In the genomic region with DNA sequence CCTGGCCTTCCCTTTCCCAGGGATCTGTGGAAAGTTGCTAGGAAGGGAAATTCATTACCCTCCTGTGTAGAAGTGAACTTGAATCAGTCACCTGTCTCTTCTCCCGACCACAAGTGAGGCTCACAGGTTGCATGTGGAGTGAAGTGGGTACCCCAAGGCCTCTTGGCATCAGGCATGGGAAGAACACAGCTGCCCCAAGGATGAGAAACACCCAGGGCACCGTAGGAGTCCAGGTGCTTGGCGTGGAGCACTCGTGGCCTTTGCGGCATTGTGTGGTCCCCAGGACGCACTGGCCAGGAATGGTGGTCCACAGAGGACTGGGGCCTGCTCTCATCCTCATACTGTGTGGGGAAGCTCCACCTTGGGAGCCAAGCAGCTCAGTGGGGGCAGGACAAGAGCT, we compare ENCODE assay signal across 30 cellular contexts. TPM values are rescaled to one million over a fixed set of nuclear protein-coding genes. Genes with fewer than 3 reads are reported as not detected.
"Had no signal": no experiment of that assay in that cellular context is flagged by ENCODE, and none has a peak within 500 bp of the region (broad histone marks: within the 10 kb centered on the region; RNA-seq: fewer than 3 reads in every experiment).

No MANE protein-coding gene starts in this region.

- H3K79me2 ChIP-seq: parathyroid adenoma had no signal

- H3K36me3 ChIP-seq: stomach, thoracic aorta, thyroid gland, tibial nerve, upper lobe of left lung, vagina had no signal

- H3K9ac ChIP-seq: parathyroid adenoma had no signal

- H3K27ac ChIP-seq: parathyroid adenoma, psoas muscle, skin epidermis, stomach, thoracic aorta, thyroid gland, tibial nerve, upper lobe of left lung, vagina had no signal

- ATAC-seq: naive thymus-derived CD8-positive, alpha-beta T cell; natural killer cell treated with Interleukin-12 subunit alpha and Interleukin-12 subunit beta and Interleukin-15 and Interleukin-18, amount 100 ng/mL, for 72 hours; psoas muscle; right cardiac atrium; sciatic nerve; stimulated activated effector memory CD8-positive, alpha-beta T cell treated with anti-CD3 and anti-CD28 coated beads, Interleukin-12 subunit alpha, Interleukin-12 subunit beta, amount 100 ng/mL, for 72 hours; stimulated activated naive B cell treated with anti-CD40 and anti-IgM and Interleukin-4, amounts not matched to agents 10 μg/mL and 1 μg/mL and 100 μg/mL, for 72 hours had no signal

- H2AFZ ChIP-seq: parathyroid adenoma had no signal

- H3K4me3 ChIP-seq: psoas muscle, skin epidermis, stomach, thoracic aorta, thyroid gland, tibial nerve, upper lobe of left lung, vagina had no signal

- DNase-seq: naive B cell; nephron progenitor cell; psoas muscle; right cardiac atrium; stimulated activated CD4-positive, alpha-beta T cell treated with anti-CD3 and anti-CD28 coated beads, Interleukin-15, amount 100 ng/mL, for 24 hours; stimulated activated CD4-positive, alpha-beta T cell treated with anti-CD3 and anti-CD28 coated beads, Interleukin-2, amount 100 ng/mL, for 24 hours; stimulated activated CD4-positive, alpha-beta T cell treated with anti-CD3 and anti-CD28 coated beads, Interleukin-2, amount 100 ng/mL, for 48 hours; stimulated activated CD4-positive, alpha-beta T cell treated with anti-CD3 and anti-CD28 coated beads, Interleukin-4, amount 100 ng/mL, for 24 hours; stimulated activated naive B cell treated with anti-CD40 and anti-IgM and Interleukin-4, amounts not matched to agents 10 μg/mL and 1 μg/mL and 100 μg/mL, for 72 hours; stimulated activated naive CD4-positive, alpha-beta T cell treated with Interleukin-2 at 50 U/mL for 16 hours; stomach; thyroid gland; trophoblast cell; upper lobe of left lung had no signal

- FAIRE-seq: urothelium cell line had no signal

- H3K4me1 ChIP-seq: parathyroid adenoma, psoas muscle, stomach, tibial nerve, upper lobe of left lung, vagina had no signal

- H3K9me3 ChIP-seq: psoas muscle, thoracic aorta, thyroid gland, upper lobe of left lung, vagina had no signal

- H3K27me3 ChIP-seq: thyroid gland, tibial nerve, upper lobe of left lung, vagina had no signal

RNA-seq across cellular contexts. Expression of a gene that starts 47.5 kb away (rescaled TPM):
- total RNA-seq: naive thymus-derived CD8-positive, alpha-beta T cell; natural killer cell treated with Interleukin-12 subunit alpha and Interleukin-12 subunit beta and Interleukin-15 and Interleukin-18, amount 100 ng/mL, for 72 hours; omental fat pad; osteocyte; progenitor cell of endocrine pancreas; renal cortical epithelial cell; sciatic nerve; stomach; subcutaneous adipose tissue; thoracic aorta; thyroid gland; tibial nerve; upper lobe of left lung; ureter; vagina had no signal
- polyA plus RNA-seq: naive thymus-derived CD8-positive, alpha-beta T cell had no signal
